ENCODE assay signal across 1 cellular context in the genomic region with DNA sequence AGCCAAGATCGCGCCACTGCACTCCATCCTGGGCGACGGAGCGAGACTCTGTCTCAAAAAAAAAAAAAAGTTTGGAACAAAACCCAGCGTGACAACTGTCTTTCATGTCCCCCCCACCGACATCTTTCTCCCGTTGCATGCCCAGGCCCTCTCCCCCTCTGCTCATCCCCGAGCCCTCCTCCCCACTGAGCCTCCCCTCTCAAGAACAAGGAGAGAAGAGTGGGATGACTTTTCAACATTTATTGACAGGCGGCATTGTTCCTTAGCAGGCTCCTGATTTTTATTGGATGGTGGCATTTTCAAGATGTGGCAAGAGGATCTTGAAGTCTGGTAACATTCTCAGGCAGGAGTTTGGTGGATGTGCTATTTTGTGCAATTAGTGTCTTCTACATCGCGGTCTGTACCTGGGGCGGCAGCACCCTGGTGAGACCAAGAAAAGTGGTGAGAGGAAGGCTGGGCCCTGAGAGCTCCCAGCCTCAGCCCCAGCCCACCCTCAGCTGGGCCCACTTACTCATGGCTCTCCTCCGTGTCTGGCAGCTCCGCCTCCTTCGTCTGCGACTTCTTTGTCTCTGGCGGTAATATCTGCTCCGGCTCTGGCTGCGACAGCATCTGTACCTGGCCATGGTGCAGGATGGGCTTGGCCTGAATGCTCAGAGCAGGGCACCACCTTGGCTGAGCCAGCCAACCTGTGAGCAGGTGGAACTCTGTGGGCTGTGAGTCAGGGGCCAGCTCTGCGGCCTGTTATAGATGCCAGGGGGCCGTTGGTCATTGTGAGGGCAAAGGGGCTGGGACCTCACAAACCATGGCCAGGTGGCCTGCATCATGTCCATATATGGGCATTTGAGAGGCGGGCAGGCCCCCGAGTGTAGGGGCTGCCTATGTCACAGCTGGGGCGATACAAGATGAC.
TF ChIP-seq lines count a peak whose summit lies in the region.

A gene with protein sequence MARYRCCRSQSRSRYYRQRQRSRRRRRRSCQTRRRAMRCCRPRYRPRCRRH (minus strand): TSS at position 715 of the 907 bp plus-strand sequence. CDS start 92 bp downstream, at position 623.

TF ChIP-seq in GM12878, 131 proteins besides CTCF, POLR2A, EP300 and RAD21:
- TF ChIP-seq TCF7 (IDR thresholded peaks at IDR 0.05; ENCODE audit: borderline replicate concordance) (no peak), BACH1 (IDR thresholded peaks at IDR 0.05; ENCODE audit: borderline replicate concordance) (no peak), PBX3 (IDR thresholded peaks at IDR 0.05; ENCODE audit: insufficient replicate concordance, low read depth, low read length) (no peak), SRF (IDR thresholded peaks at IDR 0.05; ENCODE audit: low read depth in 2 of 2, low read length in 2 of 2) (peak; percentile 59 to 77), ZZZ3 (IDR thresholded peaks at IDR 0.05; ENCODE audit: control insufficient read depth, insufficient read length, low read depth) (no peak), SREBF2 (IDR thresholded peaks at IDR 0.05; ENCODE audit: low read length) (no peak), ZNF217 (IDR thresholded peaks at IDR 0.05) (no peak), CEBPB (IDR thresholded peaks at IDR 0.05; ENCODE audit: borderline replicate concordance in 1 of 2, low read depth in 2 of 2, low read length in 2 of 2) (no peak)
- TF ChIP-seq, protein P1, sequence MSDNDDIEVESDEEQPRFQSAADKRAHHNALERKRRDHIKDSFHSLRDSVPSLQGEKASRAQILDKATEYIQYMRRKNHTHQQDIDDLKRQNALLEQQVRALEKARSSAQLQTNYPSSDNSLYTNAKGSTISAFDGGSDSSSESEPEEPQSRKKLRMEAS (IDR thresholded peaks at IDR 0.05; ENCODE audit: low read depth, low read length): no peak
